ENCODE assay signal across 8 cellular contexts in the genomic region with DNA sequence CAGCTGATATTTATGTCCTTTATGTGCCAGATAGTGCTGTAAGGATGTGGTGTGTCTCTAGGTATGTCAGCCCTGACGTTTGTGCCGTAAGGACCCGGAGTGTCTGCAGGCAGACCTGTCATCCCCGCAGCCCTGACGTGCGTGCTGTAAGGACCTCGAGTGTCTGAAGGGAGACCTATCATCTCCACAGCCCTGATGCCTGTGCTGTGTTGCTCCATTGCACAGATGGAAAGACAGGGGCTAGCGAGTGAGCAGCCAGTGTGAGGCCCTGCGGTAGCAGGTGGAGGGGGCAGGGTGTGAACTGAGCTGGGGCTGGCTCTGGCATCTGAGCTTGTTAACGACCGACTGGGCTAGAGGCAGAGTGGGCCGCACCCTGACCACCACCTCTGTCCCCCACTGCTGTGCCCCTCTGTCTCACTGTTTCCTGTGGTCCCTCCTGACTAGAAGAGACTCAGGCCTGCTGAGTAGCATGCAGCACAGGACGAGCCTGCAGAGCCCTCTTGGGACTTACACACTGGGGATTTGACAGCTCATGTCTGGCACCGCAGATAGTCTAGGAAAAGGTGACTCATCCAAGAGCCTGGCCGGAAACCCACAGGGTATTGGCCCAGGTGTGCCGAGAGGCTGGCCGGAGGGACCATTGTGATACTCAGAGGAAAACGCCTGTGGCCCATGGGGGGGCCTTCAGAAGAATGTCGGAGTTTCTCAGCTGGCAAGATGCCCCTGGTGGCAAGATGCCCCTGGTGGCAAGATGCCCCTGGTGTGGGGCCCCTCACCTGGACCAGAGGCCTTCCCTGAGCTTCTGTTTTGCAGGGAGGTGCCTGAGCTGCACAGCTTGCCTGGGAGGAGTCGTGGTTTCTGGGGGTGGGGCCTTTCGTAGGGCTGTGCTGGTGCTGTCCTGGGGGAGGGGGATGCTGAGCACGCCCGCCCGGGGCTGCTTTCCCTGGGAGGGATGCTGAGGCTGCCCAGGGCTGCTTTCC. TPM values are rescaled to one million over a fixed set of nuclear protein-coding genes. Genes with fewer than 3 reads are reported as not detected.
DNase-seq lines count a peak whose midpoint lies in the region; ATAC-seq and TF ChIP-seq lines count a peak whose summit lies in the region.

No MANE protein-coding gene starts in this region.

- intact Hi-C loops in adrenal gland (cut with DNase I): no loop called here

- H3K27ac ChIP-seq in SJSA1 (no peak overlapping the region), adrenal gland (peak overlapping the region in 2 of 5 donors; percentile 15 to 36)

- DNase-seq in DMS153 treated with DMSO at 0.1 percent for 48 hours (lab: John Stamatoyannopoulos, UW; ENCODE audit: unreplicated experiment) (peak; percentile 80), SJSA1 (ENCODE audit: low read depth in 1 of 2, low spot score in 2 of 2) (peak; percentile 59 to 85), adrenal gland (peak; percentile 78 to 92 (median 88)), iPS-NIHi7 (ENCODE audit: extremely low spot score) (peak; percentile 82), mesenteric fat pad (ENCODE audit: low spot score) (no peak)
- DNase-seq in stimulated activated CD8-positive, alpha-beta memory T cell treated with anti-CD3 and anti-CD28 coated beads, Interleukin-15, amount 100 ng/mL, for 48 hours (ENCODE audit: low read depth in 2 of 2): peak; percentile 61 to 74

- TF ChIP-seq POLR2A in adrenal gland (IDR thresholded peaks at IDR 0.05): no peak

- ATAC-seq in GM19438 (IDR thresholded peaks at IDR 0.05; ENCODE audit: low read depth, unreplicated experiment) (peak; percentile 64), HG03442 (IDR thresholded peaks at IDR 0.05; ENCODE audit: unreplicated experiment) (peak; percentile 72)

- H3K27me3 ChIP-seq in SJSA1 (replicated peaks): no peaks in the 10 kb centered on the region
- H3K27me3 ChIP-seq in adrenal gland: no peaks in the 10 kb centered on the region

- H3K36me3 ChIP-seq in SJSA1 (no peaks in the 10 kb centered on the region), adrenal gland (replicated peaks in 1 of 2) (no peaks in the 10 kb centered on the region)

- H3K4me3 ChIP-seq in SJSA1: no peak overlapping the region
- no peak overlapping the region for H3K4me3 ChIP-seq in adrenal gland

- no peak for TF ChIP-seq CTCF in adrenal gland (IDR thresholded peaks at IDR 0.05)

- H3K4me1 ChIP-seq in SJSA1 (replicated peaks): peaks cover 35% of the 10 kb centered on the region
- peaks cover 3 to 41% of the 10 kb centered on the region in 2 donors for H3K4me1 ChIP-seq in adrenal gland (replicated peaks in 1 of 2)

- WGBS in adrenal gland, 4 donors: 49 to 74% (median 53%) methylated on average over 13 to 24 of the region's 24 CpGs

- H3K9me3 ChIP-seq in SJSA1 (replicated peaks) (no peaks in the 10 kb centered on the region), adrenal gland (replicated peaks in 1 of 3) (no peaks in the 10 kb centered on the region)

RNA-seq across cellular contexts. Expression of gene INPP5A, which starts 34.3 kb away (rescaled TPM):
- 56.8 and 62.3 TPM in 2 replicates for total RNA-seq in SJSA1 (2014; rRNA removed; shearing (Covaris generic))
- total RNA-seq in adrenal gland (10 to 100 TPM; 25.9 to 62.9 (median 42.6) TPM), mesenteric fat pad (30.5 TPM)
- 10 to 100 TPM; 13.5 to 15.3 (median 14.1) TPM for polyA plus RNA-seq in adrenal gland
